9 cellular contexts compared by ENCODE assay signal in the genomic region with DNA sequence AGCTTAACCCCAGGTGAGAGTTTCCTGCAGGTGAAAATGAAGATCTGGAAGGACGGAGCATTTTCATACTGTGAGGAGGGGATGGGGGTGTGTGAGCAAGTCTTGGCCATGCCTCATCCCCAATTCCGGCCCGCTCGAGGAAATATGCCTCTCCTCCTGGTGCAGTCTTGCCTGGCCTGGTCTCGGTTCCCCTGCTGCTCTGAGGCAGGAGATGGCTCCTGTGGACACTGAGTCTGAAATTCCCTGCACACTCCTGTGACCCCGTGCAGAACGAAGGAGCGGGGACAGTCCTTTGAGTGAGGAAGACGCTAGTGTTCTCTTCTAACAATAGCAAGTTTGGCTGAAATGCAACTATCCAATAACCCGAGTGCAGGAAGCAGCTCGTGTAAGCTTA. TPM values are rescaled to one million over a fixed set of nuclear protein-coding genes. Genes with fewer than 3 reads are reported as not detected.
DNase-seq lines count a peak whose midpoint lies in the region; ATAC-seq and TF ChIP-seq lines count a peak whose summit lies in the region.
"Had no signal": no experiment of that assay in that cellular context is flagged by ENCODE, and none has a peak within 500 bp of the region (broad histone marks: within the 10 kb centered on the region; RNA-seq: fewer than 3 reads in every experiment).

No MANE protein-coding gene starts in this region.

- in situ Hi-C loops in KBM-7 (cut with MboI; ENCODE audit: low pct_unique_long_range_greater_than_20kb, low sequenced_read_pairs), result no loop called here

- no peaks in the 10 kb centered on the region for H3K27me3 ChIP-seq in kidney epithelial cell (ENCODE audit: control insufficient read depth, insufficient read depth, low read length)

- peaks cover 23% of the 10 kb centered on the region for H3K36me3 Mint-ChIP-seq in activated CD8-positive, alpha-beta memory T cell treated with anti-CD3 and anti-CD28 coated beads, Interleukin-2, amount 10 ng/mL, durations not matched to agents 7 days and 5 days
- peaks cover 14% of the 10 kb centered on the region for H3K36me3 Mint-ChIP-seq in WTC11

- H3K27ac ChIP-seq in temporal lobe (ENCODE audit: low read depth, low read length), result peak overlapping the region; percentile 81
- H3K27ac ChIP-seq: C4-2B had no signal

- H3K9me3 Mint-ChIP-seq in activated CD8-positive, alpha-beta memory T cell treated with anti-CD3 and anti-CD28 coated beads, Interleukin-2, amount 10 ng/mL, durations not matched to agents 7 days and 5 days (ENCODE audit: low read depth), result peaks cover 4% of the 10 kb centered on the region
- peaks cover 3% of the 10 kb centered on the region for H3K9me3 Mint-ChIP-seq in WTC11

- ATAC-seq in activated CD8-positive, alpha-beta memory T cell treated with anti-CD3 and anti-CD28 coated beads, Interleukin-2, amount 10 ng/mL, durations not matched to agents 7 days and 5 days, result no peak
- ATAC-seq in WTC11, result no peak
- ATAC-seq in GM21576 (IDR thresholded peaks at IDR 0.05; ENCODE audit: unreplicated experiment), result no peak

- no peaks in the 10 kb centered on the region for H3K36me3 ChIP-seq in kidney epithelial cell (ENCODE audit: control insufficient read depth, insufficient read depth, low read length)

- H3K27me3 Mint-ChIP-seq in activated CD8-positive, alpha-beta memory T cell treated with anti-CD3 and anti-CD28 coated beads, Interleukin-2, amount 10 ng/mL, durations not matched to agents 7 days and 5 days, result no peaks in the 10 kb centered on the region
- H3K27me3 Mint-ChIP-seq in WTC11 (ENCODE audit: low read depth), result peaks cover 22% of the 10 kb centered on the region

- CTCF ChIA-PET in activated CD8-positive, alpha-beta memory T cell treated with anti-CD3 and anti-CD28 coated beads, Interleukin-2, amount 10 ng/mL, durations not matched to agents 7 days and 5 days (lab: Charles Lee), result interaction anchor here (1.4 to 1.6 kb wide), 2 partner anchors 50 to 76 kb away, joined by 3 to 4 read pairs; partner anchors contain the start of gene ZNF491
- CTCF ChIA-PET in WTC11 (lab: Charles Lee), result interaction anchor here (0.6 to 2.4 kb wide), 17 partner anchors 10 to 292 kb away, joined by 3 to 27 read pairs (median 4); partner anchors contain the start of genes ZNF20, ZNF440, ZNF441 and ZNF491

- H3K4me3 Mint-ChIP-seq in activated CD8-positive, alpha-beta memory T cell treated with anti-CD3 and anti-CD28 coated beads, Interleukin-2, amount 10 ng/mL, durations not matched to agents 7 days and 5 days, result peak overlapping the region; percentile 81
- peak overlapping the region; percentile 80 for H3K4me3 Mint-ChIP-seq in WTC11

- DNase-seq in activated CD8-positive, alpha-beta memory T cell treated with anti-CD3 and anti-CD28 coated beads, Interleukin-2, amount 10 ng/mL, durations not matched to agents 7 days and 5 days, result no peak
- DNase-seq in activated CD8-positive, alpha-beta memory T cell treated with anti-CD3 and anti-CD28 coated beads, Interleukin-2, amount 50 U/mL, for 48 hours, result no peak
- DNase-seq in WTC11 (ENCODE audit: low spot score), result no peak
- DNase-seq in kidney epithelial cell (ENCODE audit: low read depth), result no peak
- DNase-seq in KBM-7, result no peak
- no peak for DNase-seq in NCI-H2227 treated with DMSO at 0.1 percent for 48 hours (lab: John Stamatoyannopoulos, UW)

- POLR2A ChIA-PET in WTC11 (lab: Charles Lee), result interaction anchor here (0.8 to 1.4 kb wide), 5 partner anchors 9 to 292 kb away, joined by 3 to 6 read pairs (median 3); partner anchors contain the start of genes ZNF20, ZNF491 and ZNF69

- H3K27ac Mint-ChIP-seq in activated CD8-positive, alpha-beta memory T cell treated with anti-CD3 and anti-CD28 coated beads, Interleukin-2, amount 10 ng/mL, durations not matched to agents 7 days and 5 days, result peak overlapping the region; percentile 84
- peak overlapping the region; percentile 47; the same call in 1 of the 2 replicates for H3K27ac Mint-ChIP-seq in WTC11

- peaks cover 18% of the 10 kb centered on the region for H3K4me1 Mint-ChIP-seq in activated CD8-positive, alpha-beta memory T cell treated with anti-CD3 and anti-CD28 coated beads, Interleukin-2, amount 10 ng/mL, durations not matched to agents 7 days and 5 days
- H3K4me1 Mint-ChIP-seq in WTC11, result peaks cover 24% of the 10 kb centered on the region

- peak overlapping the region; percentile 47 for H3K4me3 ChIP-seq in kidney epithelial cell (ENCODE audit: low read depth, low read length)

- TF ChIP-seq CTCF in WTC11 (IDR thresholded peaks at IDR 0.05) (no peak), kidney epithelial cell (IDR thresholded peaks at IDR 0.05; ENCODE audit: insufficient read depth, low read length, poor library complexity, severe bottlenecking) (no peak)

TF ChIP-seq in WTC11, 78 proteins besides CTCF, POLR2A, EP300 and RAD21:
- TF ChIP-seq, protein P1, sequence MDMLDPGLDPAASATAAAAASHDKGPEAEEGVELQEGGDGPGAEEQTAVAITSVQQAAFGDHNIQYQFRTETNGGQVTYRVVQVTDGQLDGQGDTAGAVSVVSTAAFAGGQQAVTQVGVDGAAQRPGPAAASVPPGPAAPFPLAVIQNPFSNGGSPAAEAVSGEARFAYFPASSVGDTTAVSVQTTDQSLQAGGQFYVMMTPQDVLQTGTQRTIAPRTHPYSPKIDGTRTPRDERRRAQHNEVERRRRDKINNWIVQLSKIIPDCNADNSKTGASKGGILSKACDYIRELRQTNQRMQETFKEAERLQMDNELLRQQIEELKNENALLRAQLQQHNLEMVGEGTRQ (CRISPR knock-in tag; IDR thresholded peaks at IDR 0.05), result no peak
- no peak for TF ChIP-seq CREM (CRISPR knock-in tag; IDR thresholded peaks at IDR 0.05)
- TF ChIP-seq NR1H2 (CRISPR knock-in tag; IDR thresholded peaks at IDR 0.05), result no peak
- TF ChIP-seq AFF4 (CRISPR knock-in tag; IDR thresholded peaks at IDR 0.05; ENCODE audit: borderline replicate concordance), result no peak
- no peak for TF ChIP-seq FOXJ3 (CRISPR knock-in tag; IDR thresholded peaks at IDR 0.05; ENCODE audit: borderline replicate concordance)
- no peak for TF ChIP-seq ZNF671 (CRISPR knock-in tag; IDR thresholded peaks at IDR 0.05)

RNA-seq across cellular contexts. Expression of gene ZNF439, which starts 0.3 kb away (rescaled TPM):
- 1 to 10 TPM; 6.0 to 6.2 TPM for total RNA-seq in activated CD8-positive, alpha-beta memory T cell treated with anti-CD3 and anti-CD28 coated beads, Interleukin-2, amount 10 ng/mL, durations not matched to agents 7 days and 5 days
- total RNA-seq in WTC11 (2021), result 5.7 to 8.5 TPM (median 7.2 TPM) in 3 replicates
- 5.3 and 5.5 TPM in 2 replicates for total RNA-seq in kidney epithelial cell
- 27.8 TPM for total RNA-seq in temporal lobe

RNA-seq across cellular contexts. Expression of gene ZNF440, which starts 34.1 kb away (rescaled TPM):
- 10 to 100 TPM; 11.2 to 14.9 TPM for total RNA-seq in activated CD8-positive, alpha-beta memory T cell treated with anti-CD3 and anti-CD28 coated beads, Interleukin-2, amount 10 ng/mL, durations not matched to agents 7 days and 5 days
- total RNA-seq in WTC11 (2021) (10.9 to 16.4 TPM (median 12.7 TPM) in 3 replicates), kidney epithelial cell (5.1 and 5.2 TPM in 2 replicates), temporal lobe (14.3 TPM)

RNA-seq across cellular contexts. Expression of gene ZNF69, which starts 39.4 kb away (rescaled TPM):
- total RNA-seq in activated CD8-positive, alpha-beta memory T cell treated with anti-CD3 and anti-CD28 coated beads, Interleukin-2, amount 10 ng/mL, durations not matched to agents 7 days and 5 days, result 1 to 10 TPM; 1.2 to 2.0 TPM
- total RNA-seq in WTC11 (2021) (24.5 to 28.7 TPM (median 24.6 TPM) in 3 replicates), kidney epithelial cell (15.8 and 19.2 TPM in 2 replicates), temporal lobe (27.5 TPM)

RNA-seq across cellular contexts. Expression of gene ZNF491, which starts 49.9 kb away (rescaled TPM):
- 1 to 10 TPM in 1 of 2 experiments, under 1 TPM in 1; 0.96 to 1.7 TPM for total RNA-seq in activated CD8-positive, alpha-beta memory T cell treated with anti-CD3 and anti-CD28 coated beads, Interleukin-2, amount 10 ng/mL, durations not matched to agents 7 days and 5 days
- total RNA-seq in WTC11 (2021) (1.1 to 2.1 TPM (median 1.3 TPM) in 3 replicates), kidney epithelial cell (0.48 and 4.6 TPM in 2 replicates), temporal lobe (9.3 TPM)
